ENCODE assay signal across 17 cellular contexts in the genomic region with DNA sequence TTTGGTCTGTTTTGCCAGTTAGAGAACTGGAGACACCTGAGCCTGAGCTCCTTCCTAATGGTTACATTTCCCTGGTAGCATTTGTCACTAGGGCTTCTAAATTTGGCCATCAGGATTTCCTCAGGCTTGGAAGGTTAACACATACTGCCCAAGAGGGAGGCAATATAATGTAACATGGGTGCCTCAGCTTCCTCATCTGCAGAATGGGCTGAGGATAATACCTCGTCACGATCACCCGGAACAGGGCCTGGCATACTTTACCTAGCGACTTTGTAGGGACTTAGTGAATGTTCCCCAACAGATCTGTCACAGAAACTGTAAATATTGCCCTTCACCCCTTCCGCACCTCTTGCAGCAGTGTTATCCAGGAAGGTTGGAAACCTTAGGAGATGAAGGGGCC. TPM values are rescaled to one million over a fixed set of nuclear protein-coding genes. Genes with fewer than 3 reads are reported as not detected.
A peak's percentile ranks its signal among the peaks of the same experiment; 100 is the strongest.
DNase-seq lines count a peak whose midpoint lies in the region; ATAC-seq, FAIRE-seq and TF ChIP-seq lines count a peak whose summit lies in the region.
"Had no signal": no experiment of that assay in that cellular context is flagged by ENCODE, and none has a peak within 500 bp of the region (broad histone marks: within the 10 kb centered on the region; RNA-seq: fewer than 3 reads in every experiment).

No MANE protein-coding gene starts in this region.

- POLR2A ChIA-PET in HepG2 (lab: Yijun Ruan, JAX): no interaction called here

- 84% methylated on average over 5 of the region's 5 CpGs for WGBS in HepG2 (ENCODE audit: low lambda C conversion rate)
- WGBS in sigmoid colon, 2 donors: 92 to 97% methylated on average over 5 of the region's 5 CpGs

- no peak for TF ChIP-seq RAD21 in HepG2 (CRISPR knock-in tag; IDR thresholded peaks at IDR 0.05)

- H3K4me2 ChIP-seq in HepG2 (ENCODE audit: low read depth, low read length): no peak overlapping the region

- H3K79me2 ChIP-seq in HepG2 (ENCODE audit: insufficient read depth, low read length): no peaks in the 10 kb centered on the region

- intact Hi-C loops in CD14-positive monocyte (cut with micrococcal nuclease) (no loop called here), HepG2 (cut with micrococcal nuclease; ENCODE audit: unreplicated experiment) (no loop called here), sigmoid colon (cut with DNase I) (no loop called here)

- peaks cover 56 to 82% of the 10 kb centered on the region in 2 donors for H3K36me3 Mint-ChIP-seq in CD14-positive monocyte

- CTCF ChIA-PET in HepG2 (lab: Yijun Ruan, JAX; ENCODE audit: low intra/inter-chr PET ratio, low total read pairs): interaction anchor here (1.6 kb wide), 1 partner anchor 21 kb away, joined by 10 read pairs; no protein-coding TSS in a partner anchor

- H2AFZ ChIP-seq in HepG2 (ENCODE audit: low read length): no peak overlapping the region

- no peak for ATAC-seq in HepG2
- ATAC-seq: Right ventricle myocardium inferior had no signal

- H3K9me3 Mint-ChIP-seq in CD14-positive monocyte: peaks cover 0 to 2% (median 0%) of the 10 kb centered on the region in 7 donors

- H3K4me3 Mint-ChIP-seq in CD14-positive monocyte: peak overlapping the region in 1 of 2 donors; percentile 86

- H3K27me3 Mint-ChIP-seq in CD14-positive monocyte (ENCODE audit: low read depth in 3 of 3): peaks cover 0 to 2% (median 0%) of the 10 kb centered on the region in 3 donors

- no TSS peak for BruUV-seq in HepG2 (replicated peaks; lab: Mats Ljungman, UMichigan)

- TF ChIP-seq EP300 in HepG2 (IDR thresholded peaks at IDR 0.05; ENCODE audit: low read depth in 2 of 2, low read length in 2 of 2) (no peak), HepG2 (CRISPR knock-in tag; IDR thresholded peaks at IDR 0.05; ENCODE audit: borderline replicate concordance) (no peak), sigmoid colon (IDR thresholded peaks at IDR 0.05) (no peak)

- H3K27ac ChIP-seq in HepG2 (ENCODE audit: extremely low read length, insufficient read depth, low read length): no peak overlapping the region
- no peak overlapping the region for H3K27ac ChIP-seq in sigmoid colon
- H3K27ac ChIP-seq: C4-2B had no signal

- H3K27ac Mint-ChIP-seq in CD14-positive monocyte: peak overlapping the region; percentile 78 to 97 (median 95)

- TF ChIP-seq POLR2A in HepG2 (IDR thresholded peaks at IDR 0.05; ENCODE audit: insufficient read depth in 1 of 2, low read depth in 2 of 2, low read length in 2 of 2) (no peak), sigmoid colon (IDR thresholded peaks at IDR 0.05) (no peak)

- FAIRE-seq in HepG2 (lab: Jason Lieb, UNC): no peak
- FAIRE-seq: RCC 7860 had no signal

- H4K20me1 ChIP-seq in HepG2 (ENCODE audit: insufficient read depth, low read length): no peaks in the 10 kb centered on the region

- H3K4me1 Mint-ChIP-seq in CD14-positive monocyte: peaks cover 98% of the 10 kb centered on the region

- H3K4me1 ChIP-seq in HepG2 (ENCODE audit: insufficient read depth, low read length) (no peaks in the 10 kb centered on the region), sigmoid colon (no peaks in the 10 kb centered on the region)
- H3K4me1 ChIP-seq: Caco-2, HAP-1 had no signal

- no peak overlapping the region for H3K4me3 ChIP-seq in H7 (ENCODE audit: insufficient read depth, low read depth, low read length)
- no peak overlapping the region for H3K4me3 ChIP-seq in HepG2 (replicated peaks in 1 of 3; ENCODE audit: insufficient read depth in 1 of 3, low read depth in 2 of 3, low read length in 3 of 3)
- H3K4me3 ChIP-seq in sigmoid colon: no peak overlapping the region
- H3K4me3 ChIP-seq: HAP-1 had no signal

- no peak for TF ChIP-seq CTCF in CD14-positive monocyte (IDR thresholded peaks at IDR 0.05)
- TF ChIP-seq CTCF in HepG2 (CRISPR knock-in tag; IDR thresholded peaks at IDR 0.05): no peak
- TF ChIP-seq CTCF in sigmoid colon (IDR thresholded peaks at IDR 0.05): no peak

- H3K9me3 ChIP-seq in HepG2 (ENCODE audit: low read length) (no peaks in the 10 kb centered on the region), sigmoid colon (no peaks in the 10 kb centered on the region)
- H3K9me3 ChIP-seq: Caco-2, HAP-1 had no signal

- H3K27me3 ChIP-seq in H7 (ENCODE audit: control insufficient read depth, insufficient read depth, low read length) (no peaks in the 10 kb centered on the region), HepG2 (ENCODE audit: control insufficient read depth in 1 of 2, insufficient read depth in 2 of 2, low read length in 2 of 2) (no peaks in the 10 kb centered on the region), sigmoid colon (no peaks in the 10 kb centered on the region)

- no peak for DNase-seq in CD14-positive monocyte (ENCODE audit: low spot score)
- DNase-seq in H7: peak; percentile 9
- no peak for DNase-seq in HepG2 (ENCODE audit: low spot score)
- DNase-seq in sigmoid colon: peak; percentile 10
- DNase-seq in SIG-M5 treated with dmso at 0.1 percent for 504 hours (lab: John Stamatoyannopoulos, UW; ENCODE audit: unreplicated experiment): no peak
- DNase-seq in stimulated activated CD8-positive, alpha-beta memory T cell treated with anti-CD3 and anti-CD28 coated beads, Interleukin-4, amount 100 ng/mL, for 48 hours: no peak
- no peak for DNase-seq in occipital lobe (lab: John Stamatoyannopoulos, UW)
- DNase-seq: GDM1, NCI-H1105 treated with DMSO at 0.1 percent for 48 hours, NCI-H2107, NCI-H510A treated with DMSO at 0.1 percent for 48 hours, NCI-H774 had no signal

- H3K36me3 ChIP-seq in H7 (replicated peaks; ENCODE audit: control insufficient read depth, insufficient read depth, low read length) (no peaks in the 10 kb centered on the region; the same call in 1 of the 2 replicates), HepG2 (replicated peaks in 1 of 2; ENCODE audit: control insufficient read depth in 1 of 2, insufficient read depth in 2 of 2, low read length in 2 of 2) (peaks cover 6 to 16% of the 10 kb centered on the region in 2 experiments; a peak in 2 of 5 replicates), sigmoid colon (peaks cover 0 to 40% (median 12%) of the 10 kb centered on the region in 4 donors)

- in situ Hi-C loops in HepG2 (cut with HindIII; ENCODE audit: extremely low pct_ligation_motif_present, low pct_unique_long_range_greater_than_20kb): no loop called here

- H3K9ac ChIP-seq in HepG2 (ENCODE audit: insufficient read depth, low read depth, low read length): no peak overlapping the region

RNA-seq across cellular contexts. Expression of a gene that starts 11.3 kb away (rescaled TPM):
- 100 to 1,000 TPM in 1 of 2 donors, 10 to 100 TPM in 1; 68.3 to 118 TPM for polyA plus RNA-seq in CD14-positive monocyte
- 3.6 and 4.3 TPM in 2 replicates for total RNA-seq in H7 (2014; rRNA removed; shearing (Covaris generic))
- 1.5 and 2.5 TPM in 2 replicates for total RNA-seq in HepG2 (2016; rRNA removed; fragmentation: Illumina TruSeq; extraction: Trizol)
- total RNA-seq in HepG2 (2016; cell fraction: cytosol; rRNA removed; fragmentation: Illumina TruSeq; extraction: Trizol; ENCODE audit: low read depth): 0.61 and 0.62 TPM in 2 replicates
- 0.95 and 3.2 TPM in 2 replicates for total RNA-seq in HepG2 (2016; cell fraction: insoluble cytoplasmic fraction; rRNA removed; fragmentation: Illumina TruSeq; extraction: Trizol)
- total RNA-seq in HepG2 (2016; cell fraction: membrane; rRNA removed; fragmentation: Illumina TruSeq; extraction: Trizol): 0.38 and 0.68 TPM in 2 replicates
- 2.4 and 2.5 TPM in 2 replicates for total RNA-seq in HepG2 (2016; cell fraction: nucleus; rRNA removed; fragmentation: Illumina TruSeq; extraction: Trizol)
- polyA plus RNA-seq in HepG2 (2011; rRNA removed): 8.2 and 8.4 TPM in 2 replicates
- 5.2 TPM in 2 replicates for polyA plus RNA-seq in HepG2 (2011; cell fraction: cytosol; rRNA removed)
- 8.5 and 8.8 TPM in 2 replicates for polyA plus RNA-seq in HepG2 (2011; cell fraction: nucleus; rRNA removed)
- 3.0 and 4.2 TPM in 2 replicates for polyA plus RNA-seq in HepG2 (2012)
- 0.52 and 0.53 TPM in 2 replicates for polyA plus RNA-seq in HepG2 (2016; cell fraction: cytosol; fragmentation: Illumina TruSeq; extraction: Trizol; ENCODE audit: low read depth)
- polyA plus RNA-seq in HepG2 (2016; cell fraction: insoluble cytoplasmic fraction; fragmentation: Illumina TruSeq; extraction: Trizol; ENCODE audit: low read depth): 2.4 and 2.6 TPM in 2 replicates
- 0.46 and 0.87 TPM in 2 replicates for polyA plus RNA-seq in HepG2 (2016; cell fraction: membrane; fragmentation: Illumina TruSeq; extraction: Trizol; ENCODE audit: low read depth)
- 5.9 TPM in 2 replicates for polyA plus RNA-seq in HepG2 (2016; cell fraction: nucleus; fragmentation: Illumina TruSeq; extraction: Trizol; ENCODE audit: insufficient read depth, low read depth)
- polyA minus RNA-seq in HepG2 (2011; rRNA and poly(A)+ RNA removed; ENCODE audit: low replicate concordance): 9.0 and 12.5 TPM in 2 replicates
- polyA minus RNA-seq in HepG2 (2011; cell fraction: cytosol; rRNA and poly(A)+ RNA removed): 1.4 and 3.1 TPM in 2 replicates
- polyA minus RNA-seq in HepG2 (2011; cell fraction: nucleus; rRNA and poly(A)+ RNA removed): 3.6 and 6.1 TPM in 2 replicates
- 1 to 10 TPM; 7.5 to 8.6 (median 8.4) TPM for total RNA-seq in sigmoid colon
- 10 to 100 TPM in 1 of 3 donors, 1 to 10 TPM in 2; 1.2 to 10.4 (median 3.9) TPM for polyA plus RNA-seq in sigmoid colon
- total RNA-seq in occipital lobe: 1.2 TPM

RNA-seq across cellular contexts. Expression of a gene that starts 25.1 kb away (rescaled TPM):
- polyA plus RNA-seq in CD14-positive monocyte (1 to 10 TPM; 1.4 to 1.9 TPM), HepG2 (2011; rRNA removed) (not detected in 2 replicates), sigmoid colon (under 1 TPM in 1 of 3 donors, not detected in 2; 0.17 TPM)
- 2.2 and 2.3 TPM in 2 replicates for total RNA-seq in H7 (2014; rRNA removed; shearing (Covaris generic))
- total RNA-seq in HepG2 (2016; rRNA removed; fragmentation: Illumina TruSeq; extraction: Trizol) (not detected in 2 replicates), sigmoid colon (under 1 TPM in 3 of 4 donors, not detected in 1; 0.36 to 0.54 (median 0.49) TPM), occipital lobe (10.0 TPM)
- total RNA-seq in HepG2 (2016; cell fraction: cytosol; rRNA removed; fragmentation: Illumina TruSeq; extraction: Trizol; ENCODE audit: low read depth): not detected in 2 replicates
- total RNA-seq in HepG2 (2016; cell fraction: insoluble cytoplasmic fraction; rRNA removed; fragmentation: Illumina TruSeq; extraction: Trizol): not detected in 2 replicates
- not detected in 2 replicates for total RNA-seq in HepG2 (2016; cell fraction: membrane; rRNA removed; fragmentation: Illumina TruSeq; extraction: Trizol)
- not detected in 2 replicates for total RNA-seq in HepG2 (2016; cell fraction: nucleus; rRNA removed; fragmentation: Illumina TruSeq; extraction: Trizol)
- 0.01 TPM in 1 of 2 replicates, not detected in the other for polyA plus RNA-seq in HepG2 (2011; cell fraction: cytosol; rRNA removed)
- not detected in 2 replicates for polyA plus RNA-seq in HepG2 (2011; cell fraction: nucleus; rRNA removed)
- not detected in 2 replicates for polyA plus RNA-seq in HepG2 (2012)
- not detected in 2 replicates for polyA plus RNA-seq in HepG2 (2016; cell fraction: cytosol; fragmentation: Illumina TruSeq; extraction: Trizol; ENCODE audit: low read depth)
- polyA plus RNA-seq in HepG2 (2016; cell fraction: insoluble cytoplasmic fraction; fragmentation: Illumina TruSeq; extraction: Trizol; ENCODE audit: low read depth): not detected in 2 replicates
- not detected in 2 replicates for polyA plus RNA-seq in HepG2 (2016; cell fraction: membrane; fragmentation: Illumina TruSeq; extraction: Trizol; ENCODE audit: low read depth)
- polyA plus RNA-seq in HepG2 (2016; cell fraction: nucleus; fragmentation: Illumina TruSeq; extraction: Trizol; ENCODE audit: insufficient read depth, low read depth): not detected in 2 replicates
- not detected in 2 replicates for polyA minus RNA-seq in HepG2 (2011; rRNA and poly(A)+ RNA removed; ENCODE audit: low replicate concordance)
- polyA minus RNA-seq in HepG2 (2011; cell fraction: cytosol; rRNA and poly(A)+ RNA removed): not detected in 2 replicates
- not detected in 2 replicates for polyA minus RNA-seq in HepG2 (2011; cell fraction: nucleus; rRNA and poly(A)+ RNA removed)

Comparison
In these comparisons a context has a peak if more than half of its experiments do, and no peak if none do; other contexts are left out.
1. DNase-seq: peak in H7 (single experiment) and sigmoid colon (single experiment); none in CD14-positive monocyte (single experiment), HepG2 (single experiment), SIG-M5 treated with dmso at 0.1 percent for 504 hours (single experiment), stimulated activated CD8-positive, alpha-beta memory T cell treated with anti-CD3 and anti-CD28 coated beads, Interleukin-4, amount 100 ng/mL, for 48 hours (single experiment) and occipital lobe (single experiment).